9 cellular contexts compared by ENCODE assay signal in genomic region chr12:92702754-92703679, GRCh38. TPM values are rescaled to one million over a fixed set of nuclear protein-coding genes. Genes with fewer than 3 reads are reported as not detected.
DNase-seq lines count a peak whose midpoint lies in the region; ATAC-seq and TF ChIP-seq lines count a peak whose summit lies in the region.
"Had no signal": no experiment of that assay in that cellular context is flagged by ENCODE, and none has a peak within 500 bp of the region (broad histone marks: within the 10 kb centered on the region; RNA-seq: fewer than 3 reads in every experiment).

Gene PLEKHG7 (plus strand): TSS chr12:92702989. CDS start chr12:92706632, 3,643 bp downstream.

- no peak within 1 kb of the TSS for H3T11ph ChIP-seq in H9 (ENCODE audit: low read length)

- H3K4me2 ChIP-seq in GM23338 (no peak within 1 kb of the TSS), MM.1S (ENCODE audit: low read depth, low read length) (peak within 1 kb of the TSS; percentile 95), H9 (ENCODE audit: insufficient read depth, insufficient read length, low read length) (no peak within 1 kb of the TSS)

- H3K4me3 Mint-ChIP-seq in GM23338 (no peak within 1 kb of the TSS), H9 (no peak within 1 kb of the TSS), nephron progenitor cell (no peak within 1 kb of the TSS)
- H3K4me3 Mint-ChIP-seq in activated CD4-positive, alpha-beta memory T cell treated with anti-CD3 and anti-CD28 coated beads for 36 hours = no peak within 1 kb of the TSS
- H3K4me3 Mint-ChIP-seq: neural crest cell had no signal

- CTCF ChIA-PET in activated CD4-positive, alpha-beta memory T cell treated with anti-CD3 and anti-CD28 coated beads for 36 hours (lab: Charles Lee) = no interaction called here

- no peaks in the 10 kb centered on the region for H3K23me2 ChIP-seq in H9 (ENCODE audit: insufficient read length, low read depth, low read length, poor library complexity, severe bottlenecking)

- intact Hi-C loops in mucosa of descending colon (cut with DNase I, micrococcal nuclease) = no loop called here
- intact Hi-C loops in activated CD4-positive, alpha-beta memory T cell treated with anti-CD3 and anti-CD28 coated beads for 36 hours (cut with micrococcal nuclease) = no loop called here

- H3K9me2 ChIP-seq in GM23338 (ENCODE audit: insufficient read depth) (peaks cover 8% of the 10 kb centered on the region; the same call in 1 of the 2 replicates), MM.1S (replicated peaks; ENCODE audit: insufficient read depth, low read length) (no peaks in the 10 kb centered on the region)

- no peak within 1 kb of the TSS for H3K4ac ChIP-seq in H9 (ENCODE audit: low read depth, low read length)

- POLR2A ChIA-PET in activated CD4-positive, alpha-beta memory T cell treated with anti-CD3 and anti-CD28 coated beads for 36 hours (lab: Charles Lee) = no interaction called here

- H3K56ac ChIP-seq in H9 (ENCODE audit: insufficient read length, low read depth, low read length) = no peak within 1 kb of the TSS

- no peak within 1 kb of the TSS for H2BK12ac ChIP-seq in H9 (ENCODE audit: insufficient read length, low read depth, low read length)

- no peak within 1 kb of the TSS for H2AK5ac ChIP-seq in H9 (ENCODE audit: insufficient read length, low read length)

- H3K4me1 Mint-ChIP-seq in GM23338 (peaks cover 11% of the 10 kb centered on the region), H9 (peaks cover 10 to 12% of the 10 kb centered on the region in 2 experiments), nephron progenitor cell (no peaks in the 10 kb centered on the region)
- H3K4me1 Mint-ChIP-seq in activated CD4-positive, alpha-beta memory T cell treated with anti-CD3 and anti-CD28 coated beads for 36 hours (ENCODE audit: low read depth) = peaks cover 13% of the 10 kb centered on the region
- H3K4me1 Mint-ChIP-seq: neural crest cell had no signal

- WGBS in H9 (ENCODE audit: extremely low coverage, insufficient read length, low lambda C conversion rate) = no CpG with 5 or more reads among the region's 8 CpGs

- H2BK5ac ChIP-seq in H9 (ENCODE audit: insufficient read length, low read length) = no peak within 1 kb of the TSS

- H3K14ac ChIP-seq in H9 (ENCODE audit: insufficient read depth, low read length) = no peak within 1 kb of the TSS

- no peak within 1 kb of the TSS for H3K23ac ChIP-seq in H9 (ENCODE audit: insufficient read length, low read depth, low read length)

- H3K27ac Mint-ChIP-seq in GM23338 (no peak within 1 kb of the TSS), H9 (no peak within 1 kb of the TSS), nephron progenitor cell (no peak within 1 kb of the TSS)
- H3K27ac Mint-ChIP-seq in activated CD4-positive, alpha-beta memory T cell treated with anti-CD3 and anti-CD28 coated beads for 36 hours = no peak within 1 kb of the TSS

- H3K79me2 ChIP-seq in GM23338 (replicated peaks; ENCODE audit: insufficient read depth) (no peaks in the 10 kb centered on the region), MM.1S (ENCODE audit: low read length) (no peaks in the 10 kb centered on the region), H9 (ENCODE audit: insufficient read depth, low read length) (no peaks in the 10 kb centered on the region)

- H3K9me3 ChIP-seq in MM.1S (replicated peaks; ENCODE audit: insufficient read depth, low read length) = no peaks in the 10 kb centered on the region
- no peaks in the 10 kb centered on the region for H3K9me3 ChIP-seq in mucosa of descending colon
- no peaks in the 10 kb centered on the region for H3K9me3 ChIP-seq in H9 (ENCODE audit: control insufficient read depth, low read depth, low read length)

- H3K9me3 Mint-ChIP-seq in GM23338 = peaks cover under 1% of the 10 kb centered on the region; the same call in 1 of the 3 replicates
- H3K9me3 Mint-ChIP-seq in H9 = peaks cover 3 to 4% of the 10 kb centered on the region in 2 experiments; a peak in 4 of 5 replicates
- peaks cover 1% of the 10 kb centered on the region for H3K9me3 Mint-ChIP-seq in activated CD4-positive, alpha-beta memory T cell treated with anti-CD3 and anti-CD28 coated beads for 36 hours
- peaks cover under 1% of the 10 kb centered on the region for H3K9me3 Mint-ChIP-seq in nephron progenitor cell
- H3K9me3 Mint-ChIP-seq: neural crest cell had no signal

- H4K8ac ChIP-seq in H9 (replicated peaks; ENCODE audit: insufficient read length, low read depth, low read length) = no peak within 1 kb of the TSS

- H3K36me3 Mint-ChIP-seq in GM23338 (ENCODE audit: low read depth) = 0 out of 3 replicates have a peak, but pooled peaks cover under 1% of the 10 kb centered on the region
- no peaks in the 10 kb centered on the region; a peak in 3 of 7 replicates for H3K36me3 Mint-ChIP-seq in H9 (ENCODE audit: insufficient read depth in 1 of 3, low read depth in 3 of 3)
- no peaks in the 10 kb centered on the region for H3K36me3 Mint-ChIP-seq in activated CD4-positive, alpha-beta memory T cell treated with anti-CD3 and anti-CD28 coated beads for 36 hours
- H3K36me3 Mint-ChIP-seq in nephron progenitor cell (ENCODE audit: low read depth) = no peaks in the 10 kb centered on the region

- no peaks in the 10 kb centered on the region for H3F3A ChIP-seq in GM23338 (replicated peaks; ENCODE audit: low read depth)
- H3F3A ChIP-seq in MM.1S (ENCODE audit: insufficient read depth, low read length) = peaks cover 22% of the 10 kb centered on the region

- no peak within 1 kb of the TSS for H2BK120ac ChIP-seq in H9 (ENCODE audit: low read depth, low read length, poor library complexity, severe bottlenecking)

- H3K27me3 Mint-ChIP-seq in GM23338 (ENCODE audit: insufficient read depth, low read depth, poor library complexity) (no peaks in the 10 kb centered on the region), H9 (ENCODE audit: low read depth) (no peaks in the 10 kb centered on the region), nephron progenitor cell (ENCODE audit: low read depth, poor library complexity) (no peaks in the 10 kb centered on the region)
- peaks cover under 1% of the 10 kb centered on the region for H3K27me3 Mint-ChIP-seq in activated CD4-positive, alpha-beta memory T cell treated with anti-CD3 and anti-CD28 coated beads for 36 hours

- H3K36me3 ChIP-seq in GM23338 (ENCODE audit: insufficient read depth) (no peaks in the 10 kb centered on the region), MM.1S (replicated peaks; ENCODE audit: insufficient read depth, low read length) (no peaks in the 10 kb centered on the region), mucosa of descending colon (ENCODE audit: low read depth) (no peaks in the 10 kb centered on the region)

- no peak within 1 kb of the TSS for H2BK20ac ChIP-seq in H9 (ENCODE audit: low read depth, low read length, poor library complexity, severe bottlenecking)

- H3K27ac ChIP-seq in GM23338 (ENCODE audit: low read depth) = no peak within 1 kb of the TSS
- peak within 1 kb of the TSS; percentile 81 for H3K27ac ChIP-seq in MM.1S (ENCODE audit: low read length)
- no peak within 1 kb of the TSS for H3K27ac ChIP-seq in H9 (ENCODE audit: insufficient read length, low read depth, low read length)

- H2BK15ac ChIP-seq in H9 (ENCODE audit: low read depth, low read length) = no peak within 1 kb of the TSS

- no peaks in the 10 kb centered on the region for H3K27me3 ChIP-seq in GM23338 (ENCODE audit: insufficient read depth)
- no peaks in the 10 kb centered on the region for H3K27me3 ChIP-seq in MM.1S (replicated peaks; ENCODE audit: insufficient read depth, low read length)
- H3K27me3 ChIP-seq in H9 (ENCODE audit: insufficient read depth, low read length) = no peaks in the 10 kb centered on the region

- H4K91ac ChIP-seq in H9 (ENCODE audit: insufficient read length, low read depth, low read length) = no peak within 1 kb of the TSS

- TF ChIP-seq CTCF in GM23338 (conservative IDR thresholded peaks at IDR 0.05; ENCODE audit: low read depth in 2 of 2) = no peak
- TF ChIP-seq CTCF in MM.1S (IDR thresholded peaks at IDR 0.05; ENCODE audit: low read length) = no peak
- TF ChIP-seq CTCF in mucosa of descending colon (IDR thresholded peaks at IDR 0.05) = no peak
- TF ChIP-seq CTCF in H9 (conservative IDR thresholded peaks at IDR 0.05) = no peak
- TF ChIP-seq CTCF in nephron progenitor cell (IDR thresholded peaks at IDR 0.05) = no peak

- ATAC-seq in GM18519 (IDR thresholded peaks at IDR 0.05; ENCODE audit: low FRiP score, unreplicated experiment) = peak; percentile 80
- ATAC-seq in GM23338 = no peak
- ATAC-seq in mucosa of descending colon = peak; percentile 95

- no peak within 1 kb of the TSS for H3K18ac ChIP-seq in H9 (ENCODE audit: insufficient read length, low read depth, low read length)

- H3K79me1 ChIP-seq in H9 (ENCODE audit: insufficient read depth, low read depth, low read length, poor library complexity, severe bottlenecking) = no peaks in the 10 kb centered on the region

- H4K20me1 ChIP-seq in GM23338 (replicated peaks; ENCODE audit: insufficient read depth) = no peaks in the 10 kb centered on the region
- no peaks in the 10 kb centered on the region for H4K20me1 ChIP-seq in MM.1S (ENCODE audit: insufficient read depth, low read length)
- H4K20me1 ChIP-seq in H9 (ENCODE audit: control insufficient read depth, insufficient read depth, insufficient read length) = no peaks in the 10 kb centered on the region

- no peak within 1 kb of the TSS for H4K5ac ChIP-seq in H9 (ENCODE audit: insufficient read length, low read depth, low read length)

- H2AFZ ChIP-seq in GM23338 = 0 out of 2 replicates have a peak within 1 kb of the TSS, but pooled peaks have one; percentile 85
- peak within 1 kb of the TSS; percentile 42 for H2AFZ ChIP-seq in MM.1S (ENCODE audit: low read length)
- no peak within 1 kb of the TSS for H2AFZ ChIP-seq in H9 (ENCODE audit: low read length)

- 0 out of 2 replicates have a peak, but pooled peaks cover 8% of the 10 kb centered on the region for H3K4me1 ChIP-seq in GM23338 (ENCODE audit: insufficient read depth)
- peaks cover 25% of the 10 kb centered on the region for H3K4me1 ChIP-seq in MM.1S (ENCODE audit: low read length)
- peaks cover 7% of the 10 kb centered on the region for H3K4me1 ChIP-seq in mucosa of descending colon (ENCODE audit: low read depth)
- H3K4me1 ChIP-seq in H9 (ENCODE audit: insufficient read depth, low read length) = no peaks in the 10 kb centered on the region; the same call in 1 of the 2 replicates

- H3K4me3 ChIP-seq in GM23338 = no peak within 1 kb of the TSS
- peak within 1 kb of the TSS; percentile 70 for H3K4me3 ChIP-seq in MM.1S (ENCODE audit: low read length)
- peak within 1 kb of the TSS; percentile 13 for H3K4me3 ChIP-seq in mucosa of descending colon

- DNase-seq in GM23338 (ENCODE audit: low spot score) (no peak), MM.1S (peak; percentile 88), mucosa of descending colon (peak; percentile 47 to 62 (median 56)), H9 (no peak), SW 1271 (lab: John Stamatoyannopoulos, UW) (no peak), nephron progenitor cell (no peak)
- no peak for DNase-seq in activated CD4-positive, alpha-beta memory T cell treated with anti-CD3 and anti-CD28 coated beads for 36 hours

- H3K9ac ChIP-seq in MM.1S (ENCODE audit: low read length) = peak within 1 kb of the TSS; percentile 43; the same call in 1 of the 2 replicates
- H3K9ac ChIP-seq in H9 (ENCODE audit: extremely low read depth, insufficient read length, low read length) = no peak within 1 kb of the TSS

RNA-seq across cellular contexts. Expression of gene PLEKHG7, which starts in this region (rescaled TPM):
- total RNA-seq in GM23338 (2014; rRNA removed; shearing (Covaris generic)) = not detected in 2 replicates
- not detected in 2 replicates for polyA plus RNA-seq in GM23338 (2016; fragmentation: Nextera tagmentation; extraction: Ambion mirVana)
- 1 to 10 TPM; 1.2 to 2.7 (median 1.3) TPM for total RNA-seq in mucosa of descending colon
- not detected in 2 replicates for total RNA-seq in H9 (2021)
- not detected for total RNA-seq in activated CD4-positive, alpha-beta memory T cell treated with anti-CD3 and anti-CD28 coated beads for 36 hours
- total RNA-seq: neural crest cell had no signal

Comparison
In these comparisons a context has a peak if more than half of its experiments do, and no peak if none do; other contexts are left out.
1. DNase-seq: peak in MM.1S (single experiment) and mucosa of descending colon (3 of 3); none in GM23338 (single experiment), H9 (single experiment), activated CD4-positive, alpha-beta memory T cell treated with anti-CD3 and anti-CD28 coated beads for 36 hours (single experiment), SW 1271 (0 of 2) and nephron progenitor cell (single experiment).